13 cellular contexts compared by ENCODE assay signal in genomic region chr3:103787164-103787871, GRCh38.
A peak's percentile ranks its signal among the peaks of the same experiment; 100 is the strongest.
DNase-seq lines count a peak whose midpoint lies in the region; ATAC-seq and TF ChIP-seq lines count a peak whose summit lies in the region.
"Had no signal": no experiment of that assay in that cellular context is flagged by ENCODE, and none has a peak within 500 bp of the region (broad histone marks: within the 10 kb centered on the region; RNA-seq: fewer than 3 reads in every experiment).

No MANE protein-coding gene starts in this region.

- H3K4me3 ChIP-seq in PC-3 (ENCODE audit: low read length), result no peak overlapping the region
- H3K4me3 ChIP-seq: GM23248 had no signal

- H3K27ac ChIP-seq in PC-3 (ENCODE audit: low read length), result no peak overlapping the region
- H3K27ac ChIP-seq: 22Rv1, GM23248 had no signal

- H4K20me1 ChIP-seq in PC-3 (ENCODE audit: low read length), result no peaks in the 10 kb centered on the region

- no peaks in the 10 kb centered on the region for H3K27me3 ChIP-seq in PC-3 (ENCODE audit: low read length)

- H3K79me2 ChIP-seq in PC-3 (ENCODE audit: low read length), result no peaks in the 10 kb centered on the region

- POLR2A ChIA-PET in PC-3 (lab: Charles Lee; ENCODE audit: unreplicated experiment), result no interaction called here

- DNase-seq in DMS53 (lab: John Stamatoyannopoulos, UW) (peak; percentile 16), DMS53 treated with DMSO at 0.1 percent for 48 hours (lab: John Stamatoyannopoulos, UW; ENCODE audit: unreplicated experiment) (no peak), PC-3 (peak; percentile 21), kidney tubule cell (ENCODE audit: low spot score) (peak; percentile 6), renal cortical epithelial cell (ENCODE audit: low read depth) (peak; percentile 42), NCI-H1694 treated with DMSO at 0.1 percent for 48 hours (lab: John Stamatoyannopoulos, UW) (no peak), posterior vena cava (ENCODE audit: low spot score) (no peak)
- DNase-seq: CD8-positive, alpha-beta T cell; COR-L47; GM23248; H7 had no signal

- no peak overlapping the region for H3K4me2 ChIP-seq in PC-3 (ENCODE audit: low read length)

- H3K9me3 ChIP-seq in PC-3 (ENCODE audit: low read length), result no peaks in the 10 kb centered on the region

- H3K4me1 ChIP-seq in PC-3 (ENCODE audit: insufficient read depth, low read length), result no peaks in the 10 kb centered on the region

- no peaks in the 10 kb centered on the region for H3F3A ChIP-seq in PC-3 (ENCODE audit: low read length, unreplicated experiment)

- no TSS peak for BruUV-seq in PC-3 (replicated peaks; lab: Mats Ljungman, UMichigan)

- no peak overlapping the region for H2AFZ ChIP-seq in PC-3 (ENCODE audit: low read length)
- H2AFZ ChIP-seq: GM23248 had no signal

- H3K9me2 ChIP-seq in PC-3 (replicated peaks; ENCODE audit: low read length), result no peaks in the 10 kb centered on the region

- H3K36me3 ChIP-seq in PC-3 (ENCODE audit: low read depth, low read length), result no peaks in the 10 kb centered on the region

- intact Hi-C loops in PC-3 (cut with micrococcal nuclease), result no loop called here
- intact Hi-C loops in posterior vena cava (cut with DNase I), result no loop called here

- no peak for TF ChIP-seq CTCF in PC-3 (conservative IDR thresholded peaks at IDR 0.05; ENCODE audit: low read depth, low read length)

- no peak overlapping the region for H3K9ac ChIP-seq in PC-3 (ENCODE audit: low read length)
- H3K9ac ChIP-seq: GM23248 had no signal

- CTCF ChIA-PET in PC-3 (lab: Charles Lee), result no interaction called here

- ATAC-seq in PC-3, result peak; percentile 38
- no peak for ATAC-seq in HG02678 (IDR thresholded peaks at IDR 0.05; ENCODE audit: unreplicated experiment)
- ATAC-seq: CD8-positive, alpha-beta T cell had no signal

Comparison
In these comparisons a context has a peak if more than half of its experiments do, and no peak if none do; other contexts are left out.
1. DNase-seq: peak in DMS53 (single experiment), PC-3 (single experiment), kidney tubule cell (single experiment) and renal cortical epithelial cell (single experiment); none in DMS53 treated with DMSO at 0.1 percent for 48 hours (single experiment), NCI-H1694 treated with DMSO at 0.1 percent for 48 hours (single experiment) and posterior vena cava (single experiment).